In the genomic region with DNA sequence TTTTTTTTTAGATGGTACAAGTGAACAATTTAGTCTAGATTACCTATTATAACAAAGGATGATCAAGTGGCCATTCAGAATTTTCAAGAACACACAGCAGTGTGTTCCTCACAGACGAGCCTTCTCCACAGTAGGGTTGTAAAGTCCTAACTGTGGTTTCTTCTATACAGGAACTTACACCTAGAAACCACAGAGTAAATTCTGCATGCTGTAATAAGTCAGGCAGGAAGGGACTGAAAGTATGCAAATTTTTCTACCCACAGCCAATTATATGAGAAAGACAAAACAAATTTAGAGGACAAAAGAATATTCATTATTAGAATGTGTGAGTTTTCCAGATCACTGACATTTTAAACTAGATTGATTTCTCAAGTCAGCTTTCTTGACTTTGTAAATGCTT, we compare ENCODE assay signal across 8 cellular contexts.
DNase-seq lines count a peak whose midpoint lies in the region; ATAC-seq, FAIRE-seq and TF ChIP-seq lines count a peak whose summit lies in the region.

No MANE protein-coding gene starts in this region.

- TF ChIP-seq POLR2A in H54 (IDR thresholded peaks at IDR 0.05; ENCODE audit: low read depth, low read length): no peak

- TF ChIP-seq CTCF in foreskin fibroblast (IDR thresholded peaks at IDR 0.05; ENCODE audit: low read depth, low read length): no peak

- H3K4me3 ChIP-seq in foreskin fibroblast (ENCODE audit: low read depth in 1 of 2, low read length in 2 of 2): no peak overlapping the region

- ATAC-seq in GM18511 (IDR thresholded peaks at IDR 0.05; ENCODE audit: unreplicated experiment): peak; percentile 100

- DNase-seq in H54 (ENCODE audit: insufficient read length, low spot score) (no peak), M059J (ENCODE audit: low read depth) (peak; percentile 59), germinal center (ENCODE audit: low spot score) (peak; percentile 45), nucleus accumbens (lab: John Stamatoyannopoulos, UW) (no peak), RKO (ENCODE audit: low spot score) (no peak), NCI-H69 (lab: John Stamatoyannopoulos, UW) (no peak), foreskin fibroblast (no peak)

- FAIRE-seq in H54 (lab: Jason Lieb, UNC): peak; percentile 41

Comparison
In these comparisons a context has a peak if more than half of its experiments do, and no peak if none do; other contexts are left out.
1. DNase-seq: peak in M059J (single experiment) and germinal center (single experiment); none in H54 (single experiment), nucleus accumbens (0 of 56), RKO (single experiment), NCI-H69 (single experiment) and foreskin fibroblast (0 of 2).